Comparison of ENCODE assay signal across 11 cellular contexts in genomic region chrY:13339381-13339780, GRCh38.
"Had no signal": no experiment of that assay in that cellular context is flagged by ENCODE, and none has a peak within 500 bp of the region (broad histone marks: within the 10 kb centered on the region; RNA-seq: fewer than 3 reads in every experiment).

No MANE protein-coding gene starts in this region.

- ATAC-seq: activated T-cell treated with anti-CD3 and anti-CD28 coated beads, Interleukin-2, amount 50 U/mL, for 4 hours; effector memory CD8-positive, alpha-beta T cell; lower lobe of right lung; mucosa of descending colon; natural killer cell had no signal

- H3K27me3 Mint-ChIP-seq: activated CD4-positive, alpha-beta T cell treated with anti-CD3 and anti-CD28 coated beads, Interleukin-2, amount 10 ng/mL, durations not matched to agents 7 days and 5 days; effector memory CD8-positive, alpha-beta T cell; stimulated activated naive B cell treated with anti-CD40 and anti-IgM and Interleukin-4, amounts not matched to agents 10 μg/mL and 1 μg/mL and 100 μg/mL, for 72 hours had no signal

- H3K27ac Mint-ChIP-seq: activated CD4-positive, alpha-beta T cell treated with anti-CD3 and anti-CD28 coated beads, Interleukin-2, amount 10 ng/mL, durations not matched to agents 7 days and 5 days; stimulated activated naive B cell treated with anti-CD40 and anti-IgM and Interleukin-4, amounts not matched to agents 10 μg/mL and 1 μg/mL and 100 μg/mL, for 72 hours had no signal

- H3K4me3 Mint-ChIP-seq: activated CD4-positive, alpha-beta T cell treated with anti-CD3 and anti-CD28 coated beads, Interleukin-2, amount 10 ng/mL, durations not matched to agents 7 days and 5 days; activated T-cell treated with anti-CD3 and anti-CD28 coated beads, Interleukin-2, amount 50 U/mL, for 4 hours; effector memory CD8-positive, alpha-beta T cell; natural killer cell; stimulated activated naive B cell treated with anti-CD40 and anti-IgM and Interleukin-4, amounts not matched to agents 10 μg/mL and 1 μg/mL and 100 μg/mL, for 72 hours had no signal

- H3K9me3 Mint-ChIP-seq: activated CD4-positive, alpha-beta T cell treated with anti-CD3 and anti-CD28 coated beads, Interleukin-2, amount 10 ng/mL, durations not matched to agents 7 days and 5 days; activated T-cell treated with anti-CD3 and anti-CD28 coated beads, Interleukin-2, amount 50 U/mL, for 4 hours; effector memory CD8-positive, alpha-beta T cell; natural killer cell; stimulated activated naive B cell treated with anti-CD40 and anti-IgM and Interleukin-4, amounts not matched to agents 10 μg/mL and 1 μg/mL and 100 μg/mL, for 72 hours had no signal

- H3K36me3 Mint-ChIP-seq: natural killer cell had no signal

- DNase-seq: activated CD4-positive, alpha-beta T cell treated with anti-CD3 and anti-CD28 coated beads, Interleukin-2, amount 10 ng/mL, durations not matched to agents 7 days and 5 days; activated effector memory CD4-positive, alpha-beta T cell treated with anti-CD3 and anti-CD28 coated beads, Interleukin-2, amount 50 U/mL, for 16 hours; activated T-cell treated with anti-CD3 and anti-CD28 coated beads, Interleukin-2, amount 50 U/mL, for 4 hours; colonic mucosa; effector memory CD8-positive, alpha-beta T cell; lower lobe of right lung; mucosa of descending colon; natural killer cell; stimulated activated naive B cell treated with anti-CD40 and anti-IgM and Interleukin-4, amounts not matched to agents 10 μg/mL and 1 μg/mL and 100 μg/mL, for 72 hours; T-helper 1 cell; upper lobe of right lung had no signal
